In genomic region chr6:41629128-41629527, GRCh38 we compare ENCODE assay signal across 8 cellular contexts. TPM values are rescaled to one million over a fixed set of nuclear protein-coding genes. Genes with fewer than 3 reads are reported as not detected.
"Had no signal": no experiment of that assay in that cellular context is flagged by ENCODE, and none has a peak within 500 bp of the region (broad histone marks: within the 10 kb centered on the region; RNA-seq: fewer than 3 reads in every experiment).

No MANE protein-coding gene starts in this region.

- H2AFZ ChIP-seq: GM23248 had no signal

- FAIRE-seq: H54, HTR-8/SVneo had no signal

- H3K27ac ChIP-seq: GM23248 had no signal

- H3K9ac ChIP-seq: GM23248 had no signal

- H3K4me3 ChIP-seq: GM23248 had no signal

- DNase-seq: GM23248, GOT3, H9, HCEC 1CT, KG1 had no signal

RNA-seq across cellular contexts. Expression of gene MDFI, which starts 9.1 kb away (rescaled TPM):
- total RNA-seq: GM23248 had no signal
- polyA plus RNA-seq: GM23248, IgD-negative memory B cell had no signal
